17 cellular contexts compared by ENCODE assay signal in the genomic region with DNA sequence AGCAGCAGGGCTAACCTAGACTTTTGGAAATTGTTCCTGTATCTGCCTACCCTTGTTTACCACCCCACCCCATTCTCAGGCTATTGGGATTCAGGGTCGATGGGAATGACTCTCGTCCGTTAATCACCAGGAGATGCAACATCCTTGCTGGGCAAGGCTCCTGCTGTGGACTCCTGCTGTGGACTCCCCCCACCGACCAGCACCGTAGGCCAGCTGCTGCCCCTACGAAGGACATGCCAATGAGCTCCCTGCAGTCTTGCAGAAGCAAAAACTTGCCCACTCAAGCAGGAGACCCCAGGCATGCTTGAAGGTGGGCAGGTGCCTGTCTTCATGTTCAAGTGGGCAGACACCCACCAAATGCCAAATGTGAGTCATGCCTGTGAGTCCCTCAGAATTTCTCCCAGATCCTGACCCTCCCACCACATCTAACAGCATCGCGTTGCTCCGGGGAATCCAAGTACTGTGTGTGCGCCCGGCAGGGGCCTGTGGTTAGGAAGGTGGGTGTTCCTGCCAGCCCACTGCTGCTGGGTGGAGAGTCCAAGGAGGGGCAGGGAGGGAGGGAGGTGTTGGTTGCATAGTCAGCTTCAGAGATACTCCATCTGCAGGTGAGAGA. TPM values are rescaled to one million over a fixed set of nuclear protein-coding genes. Genes with fewer than 3 reads are reported as not detected.
A peak's percentile ranks its signal among the peaks of the same experiment; 100 is the strongest.
DNase-seq lines count a peak whose midpoint lies in the region; ATAC-seq, FAIRE-seq and TF ChIP-seq lines count a peak whose summit lies in the region.
"Had no signal": no experiment of that assay in that cellular context is flagged by ENCODE, and none has a peak within 500 bp of the region (broad histone marks: within the 10 kb centered on the region; RNA-seq: fewer than 3 reads in every experiment).

No MANE protein-coding gene starts in this region.

- no peak overlapping the region for H2AFZ ChIP-seq in astrocyte (ENCODE audit: low read depth, low read length)

- H3K4me3 Mint-ChIP-seq in astrocyte (ENCODE audit: unreplicated experiment), result no peak overlapping the region
- H3K4me3 Mint-ChIP-seq: T-helper 1 cell treated with Interleukin-12 subunit alpha and Interleukin-12 subunit beta and Interleukin-4 antibody, amounts not matched to agents 30 μg/mL and 1 μg/mL, for 36 hours had no signal

- H3K4me2 ChIP-seq in astrocyte (ENCODE audit: low read length), result no peak overlapping the region
- H3K4me2 ChIP-seq: KMS-11 had no signal

- TF ChIP-seq CTCF in astrocyte (IDR thresholded peaks at IDR 0.05; ENCODE audit: insufficient read depth, low read depth, low read length), result no peak
- TF ChIP-seq CTCF in pancreas (IDR thresholded peaks at IDR 0.05), result no peak

- H3K9me3 ChIP-seq in astrocyte (ENCODE audit: insufficient read depth, low read depth, low read length) (no peaks in the 10 kb centered on the region), pancreas (no peaks in the 10 kb centered on the region)

- H3K36me3 ChIP-seq in astrocyte (ENCODE audit: insufficient read depth, low read length), result no peaks in the 10 kb centered on the region
- no peaks in the 10 kb centered on the region for H3K36me3 ChIP-seq in pancreas

- peaks cover 3% of the 10 kb centered on the region for H3K9me3 Mint-ChIP-seq in astrocyte (ENCODE audit: unreplicated experiment)
- H3K9me3 Mint-ChIP-seq: T-helper 1 cell treated with Interleukin-12 subunit alpha and Interleukin-12 subunit beta and Interleukin-4 antibody, amounts not matched to agents 30 μg/mL and 1 μg/mL, for 36 hours had no signal

- DNase-seq in HT1080 (ENCODE audit: low read depth) (peak; percentile 54), astrocyte (ENCODE audit: low read depth) (peak; percentile 20), mesenteric fat pad (ENCODE audit: low spot score) (peak; percentile 82), NCI-H1436 treated with DMSO at 0.1 percent for 48 hours (lab: John Stamatoyannopoulos, UW) (no peak), pancreas (no peak)
- DNase-seq in activated CD4-positive, alpha-beta T cell treated with anti-CD3 and anti-CD28 coated beads, Interleukin-2, amount 50 U/mL, for 48 hours, result no peak
- DNase-seq: AML-193, H7, MV-4-11, NCI-H1930, NCI-H526, PC-3 had no signal

- H3K4me1 ChIP-seq in astrocyte (ENCODE audit: insufficient read depth, low read length) (no peaks in the 10 kb centered on the region), pancreas (no peaks in the 10 kb centered on the region)

- no peaks in the 10 kb centered on the region for H3K36me3 Mint-ChIP-seq in astrocyte (ENCODE audit: low read depth, unreplicated experiment)

- H3K27ac ChIP-seq in astrocyte (ENCODE audit: low read depth, low read length) (no peak overlapping the region), pancreas (no peak overlapping the region)
- H3K27ac ChIP-seq: C4-2B, KMS-11 had no signal

- H3K27me3 Mint-ChIP-seq in astrocyte (ENCODE audit: low read depth, unreplicated experiment), result peaks cover 24% of the 10 kb centered on the region

- H4K20me1 ChIP-seq in astrocyte (ENCODE audit: insufficient read depth, low read length), result no peaks in the 10 kb centered on the region

- no peaks in the 10 kb centered on the region for H3K79me2 ChIP-seq in astrocyte (ENCODE audit: insufficient read depth, low read length)

- 61 to 77% methylated on average over 11 of the region's 11 CpGs for WGBS in pancreas, 2 donors

- H3K4me1 Mint-ChIP-seq in astrocyte (ENCODE audit: low read depth, unreplicated experiment), result no peaks in the 10 kb centered on the region

- no peak overlapping the region for H3K4me3 ChIP-seq in astrocyte (ENCODE audit: insufficient read depth, low read depth, low read length)
- no peak overlapping the region for H3K4me3 ChIP-seq in pancreas

- no peak overlapping the region for H3K27ac Mint-ChIP-seq in astrocyte (ENCODE audit: unreplicated experiment)
- H3K27ac Mint-ChIP-seq: T-helper 1 cell treated with Interleukin-12 subunit alpha and Interleukin-12 subunit beta and Interleukin-4 antibody, amounts not matched to agents 30 μg/mL and 1 μg/mL, for 36 hours had no signal

- FAIRE-seq in astrocyte (lab: Jason Lieb, UNC) (no peak), pancreas (lab: Jason Lieb, UNC) (no peak)
- FAIRE-seq: GM12892 had no signal

- H3K9ac ChIP-seq in astrocyte (ENCODE audit: low read length), result no peak overlapping the region
- H3K9ac ChIP-seq: KMS-11 had no signal

- ATAC-seq in GM18520 (IDR thresholded peaks at IDR 0.05; ENCODE audit: unreplicated experiment) (no peak), pancreas (no peak)
- ATAC-seq: PC-3 had no signal

- intact Hi-C loops in pancreas (cut with DNase I), result no loop called here

- peaks cover 6% of the 10 kb centered on the region for H3K27me3 ChIP-seq in astrocyte (ENCODE audit: insufficient read depth, low read length)
- H3K27me3 ChIP-seq in pancreas, result no peaks in the 10 kb centered on the region

RNA-seq across cellular contexts. Expression of a gene that starts 41.7 kb away (rescaled TPM):
- 7.4 and 7.9 TPM in 2 replicates for total RNA-seq in HT1080 (2014; rRNA removed; shearing (Covaris generic))
- polyA plus RNA-seq in HT1080 (2015; cell fraction: cytosol; rRNA removed), result 3.6 and 4.7 TPM in 2 replicates
- polyA plus RNA-seq in HT1080 (2015; cell fraction: nucleus; rRNA removed), result 7.4 and 9.6 TPM in 2 replicates
- total RNA-seq in astrocyte, result 9.2 and 12.4 TPM in 2 replicates
- 33.1 TPM for total RNA-seq in mesenteric fat pad
- total RNA-seq in pancreas, result 10 to 100 TPM; 12.0 to 27.2 (median 18.0) TPM
- polyA plus RNA-seq in pancreas, result 10 to 100 TPM; 16.9 to 17.1 TPM

Comparison
In these comparisons a context has a peak if more than half of its experiments do, and no peak if none do; other contexts are left out.
1. DNase-seq: peak in HT1080 (single experiment), astrocyte (single experiment) and mesenteric fat pad (single experiment); none in NCI-H1436 treated with DMSO at 0.1 percent for 48 hours (single experiment), activated CD4-positive, alpha-beta T cell treated with anti-CD3 and anti-CD28 coated beads, Interleukin-2, amount 50 U/mL, for 48 hours (0 of 2) and pancreas (0 of 6).